ENCODE assay signal across 1 cellular context in genomic region chr13:50244913-50245574, GRCh38.
TF ChIP-seq lines count a peak whose summit lies in the region.

No MANE protein-coding gene starts in this region.

TF ChIP-seq in HepG2, 621 proteins besides CTCF, POLR2A, EP300 and RAD21 (continued from another document and continues in another):
- TF ChIP-seq SIX4 (CRISPR knock-in tag; IDR thresholded peaks at IDR 0.05): peak; percentile 72; the same call in 1 of the 2 replicates
- no peak for TF ChIP-seq IKZF1 (IDR thresholded peaks at IDR 0.05)
- TF ChIP-seq RBM39 (IDR thresholded peaks at IDR 0.05; ENCODE audit: low read depth, low read length, poor library complexity, severe bottlenecking): no peak
- peak; percentile 73; the same call in 1 of the 2 replicates for TF ChIP-seq ZMYM2 (CRISPR knock-in tag; IDR thresholded peaks at IDR 0.05)
- no peak for TF ChIP-seq ZNF510 (CRISPR knock-in tag; IDR thresholded peaks at IDR 0.05; ENCODE audit: low read depth)
- TF ChIP-seq ZNF878 (CRISPR knock-in tag; IDR thresholded peaks at IDR 0.05): peak; percentile 57; the same call in 1 of the 2 replicates
- TF ChIP-seq TBL1XR1 (IDR thresholded peaks at IDR 0.05; ENCODE audit: borderline replicate concordance, low read length, partially characterized antibody): peak; percentile 78
- TF ChIP-seq ZNF414 (CRISPR knock-in tag; IDR thresholded peaks at IDR 0.05): no peak; the same call in 1 of the 2 replicates
- TF ChIP-seq ONECUT2 (CRISPR knock-in tag; IDR thresholded peaks at IDR 0.05): peak; percentile 53; the same call in 1 of the 2 replicates
- TF ChIP-seq ZBED4 (CRISPR knock-in tag; IDR thresholded peaks at IDR 0.05; ENCODE audit: borderline replicate concordance): peak; percentile 87; the same call in 1 of the 2 replicates
- no peak for TF ChIP-seq ARNT (IDR thresholded peaks at IDR 0.05)
- TF ChIP-seq ATRX (CRISPR knock-in tag; IDR thresholded peaks at IDR 0.05; ENCODE audit: borderline replicate concordance): no peak
- no peak for TF ChIP-seq ZNF17 (CRISPR knock-in tag; IDR thresholded peaks at IDR 0.05)
- TF ChIP-seq ZNF138 (CRISPR knock-in tag; IDR thresholded peaks at IDR 0.05; ENCODE audit: low read depth): no peak
- TF ChIP-seq ZC3H4 (CRISPR knock-in tag; IDR thresholded peaks at IDR 0.05; ENCODE audit: borderline replicate concordance): no peak
- TF ChIP-seq, protein P1, sequence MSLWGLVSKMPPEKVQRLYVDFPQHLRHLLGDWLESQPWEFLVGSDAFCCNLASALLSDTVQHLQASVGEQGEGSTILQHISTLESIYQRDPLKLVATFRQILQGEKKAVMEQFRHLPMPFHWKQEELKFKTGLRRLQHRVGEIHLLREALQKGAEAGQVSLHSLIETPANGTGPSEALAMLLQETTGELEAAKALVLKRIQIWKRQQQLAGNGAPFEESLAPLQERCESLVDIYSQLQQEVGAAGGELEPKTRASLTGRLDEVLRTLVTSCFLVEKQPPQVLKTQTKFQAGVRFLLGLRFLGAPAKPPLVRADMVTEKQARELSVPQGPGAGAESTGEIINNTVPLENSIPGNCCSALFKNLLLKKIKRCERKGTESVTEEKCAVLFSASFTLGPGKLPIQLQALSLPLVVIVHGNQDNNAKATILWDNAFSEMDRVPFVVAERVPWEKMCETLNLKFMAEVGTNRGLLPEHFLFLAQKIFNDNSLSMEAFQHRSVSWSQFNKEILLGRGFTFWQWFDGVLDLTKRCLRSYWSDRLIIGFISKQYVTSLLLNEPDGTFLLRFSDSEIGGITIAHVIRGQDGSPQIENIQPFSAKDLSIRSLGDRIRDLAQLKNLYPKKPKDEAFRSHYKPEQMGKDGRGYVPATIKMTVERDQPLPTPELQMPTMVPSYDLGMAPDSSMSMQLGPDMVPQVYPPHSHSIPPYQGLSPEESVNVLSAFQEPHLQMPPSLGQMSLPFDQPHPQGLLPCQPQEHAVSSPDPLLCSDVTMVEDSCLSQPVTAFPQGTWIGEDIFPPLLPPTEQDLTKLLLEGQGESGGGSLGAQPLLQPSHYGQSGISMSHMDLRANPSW (CRISPR knock-in tag; IDR thresholded peaks at IDR 0.05; ENCODE audit: borderline replicate concordance): peak; percentile 79; the same call in 1 of the 2 replicates
- TF ChIP-seq ELF3 (CRISPR knock-in tag; IDR thresholded peaks at IDR 0.05): peak; percentile 76; the same call in 1 of the 2 replicates
- TF ChIP-seq ZNF558 (CRISPR knock-in tag; IDR thresholded peaks at IDR 0.05; ENCODE audit: borderline replicate concordance): no peak
- TF ChIP-seq, protein P2, sequence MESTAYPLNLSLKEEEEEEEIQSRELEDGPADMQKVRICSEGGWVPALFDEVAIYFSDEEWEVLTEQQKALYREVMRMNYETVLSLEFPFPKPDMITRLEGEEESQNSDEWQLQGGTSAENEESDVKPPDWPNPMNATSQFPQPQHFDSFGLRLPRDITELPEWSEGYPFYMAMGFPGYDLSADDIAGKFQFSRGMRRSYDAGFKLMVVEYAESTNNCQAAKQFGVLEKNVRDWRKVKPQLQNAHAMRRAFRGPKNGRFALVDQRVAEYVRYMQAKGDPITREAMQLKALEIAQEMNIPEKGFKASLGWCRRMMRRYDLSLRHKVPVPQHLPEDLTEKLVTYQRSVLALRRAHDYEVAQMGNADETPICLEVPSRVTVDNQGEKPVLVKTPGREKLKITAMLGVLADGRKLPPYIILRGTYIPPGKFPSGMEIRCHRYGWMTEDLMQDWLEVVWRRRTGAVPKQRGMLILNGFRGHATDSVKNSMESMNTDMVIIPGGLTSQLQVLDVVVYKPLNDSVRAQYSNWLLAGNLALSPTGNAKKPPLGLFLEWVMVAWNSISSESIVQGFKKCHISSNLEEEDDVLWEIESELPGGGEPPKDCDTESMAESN (CRISPR knock-in tag; conservative IDR thresholded peaks at IDR 0.05): 0 out of 2 replicates have a peak, but pooled peaks have one; percentile 76
- TF ChIP-seq KLF6 (CRISPR knock-in tag; IDR thresholded peaks at IDR 0.05): no peak
- no peak for TF ChIP-seq ZNF10 (CRISPR knock-in tag; IDR thresholded peaks at IDR 0.05; ENCODE audit: borderline replicate concordance, low read depth)
- peak; percentile 50; the same call in 1 of the 2 replicates for TF ChIP-seq ARNTL (CRISPR knock-in tag; IDR thresholded peaks at IDR 0.05)
- no peak for TF ChIP-seq ZNF382 (CRISPR knock-in tag; IDR thresholded peaks at IDR 0.05; ENCODE audit: borderline replicate concordance)
- peak; percentile 98 for TF ChIP-seq GATAD2A (CRISPR knock-in tag; IDR thresholded peaks at IDR 0.05)
- no peak for TF ChIP-seq CC2D1A (CRISPR knock-in tag; IDR thresholded peaks at IDR 0.05)
- TF ChIP-seq MYC (CRISPR knock-in tag; IDR thresholded peaks at IDR 0.05; ENCODE audit: borderline replicate concordance): no peak
- peak; percentile 65 for TF ChIP-seq TBX3 (IDR thresholded peaks at IDR 0.05; ENCODE audit: borderline replicate concordance)
- TF ChIP-seq, protein P3, sequence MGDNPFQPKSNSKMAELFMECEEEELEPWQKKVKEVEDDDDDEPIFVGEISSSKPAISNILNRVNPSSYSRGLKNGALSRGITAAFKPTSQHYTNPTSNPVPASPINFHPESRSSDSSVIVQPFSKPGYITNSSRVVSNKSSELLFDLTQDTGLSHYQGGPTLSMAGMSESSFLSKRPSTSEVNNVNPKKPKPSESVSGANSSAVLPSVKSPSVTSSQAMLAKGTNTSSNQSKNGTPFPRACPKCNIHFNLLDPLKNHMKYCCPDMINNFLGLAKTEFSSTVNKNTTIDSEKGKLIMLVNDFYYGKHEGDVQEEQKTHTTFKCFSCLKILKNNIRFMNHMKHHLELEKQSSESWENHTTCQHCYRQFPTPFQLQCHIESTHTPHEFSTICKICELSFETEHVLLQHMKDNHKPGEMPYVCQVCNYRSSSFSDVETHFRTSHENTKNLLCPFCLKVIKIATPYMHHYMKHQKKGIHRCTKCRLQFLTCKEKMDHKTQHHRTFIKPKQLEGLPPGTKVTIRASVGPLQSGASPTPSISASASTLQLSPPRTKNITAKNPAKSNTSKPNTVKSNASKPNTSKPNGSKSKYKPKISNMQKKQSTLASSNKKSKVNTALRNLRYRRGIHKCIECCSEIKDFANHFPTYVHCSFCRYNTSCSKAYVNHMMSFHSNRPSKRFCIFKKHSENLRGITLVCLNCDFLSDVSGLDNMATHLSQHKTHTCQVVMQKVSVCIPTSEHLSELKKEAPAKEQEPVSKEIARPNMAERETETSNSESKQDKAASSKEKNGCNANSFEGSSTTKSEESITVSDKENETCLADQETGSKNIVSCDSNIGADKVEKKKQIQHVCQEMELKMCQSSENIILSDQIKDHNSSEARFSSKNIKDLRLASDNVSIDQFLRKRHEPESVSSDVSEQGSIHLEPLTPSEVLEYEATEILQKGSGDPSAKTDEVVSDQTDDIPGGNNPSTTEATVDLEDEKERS (CRISPR knock-in tag; IDR thresholded peaks at IDR 0.05): peak; percentile 98
- TF ChIP-seq, protein P4, sequence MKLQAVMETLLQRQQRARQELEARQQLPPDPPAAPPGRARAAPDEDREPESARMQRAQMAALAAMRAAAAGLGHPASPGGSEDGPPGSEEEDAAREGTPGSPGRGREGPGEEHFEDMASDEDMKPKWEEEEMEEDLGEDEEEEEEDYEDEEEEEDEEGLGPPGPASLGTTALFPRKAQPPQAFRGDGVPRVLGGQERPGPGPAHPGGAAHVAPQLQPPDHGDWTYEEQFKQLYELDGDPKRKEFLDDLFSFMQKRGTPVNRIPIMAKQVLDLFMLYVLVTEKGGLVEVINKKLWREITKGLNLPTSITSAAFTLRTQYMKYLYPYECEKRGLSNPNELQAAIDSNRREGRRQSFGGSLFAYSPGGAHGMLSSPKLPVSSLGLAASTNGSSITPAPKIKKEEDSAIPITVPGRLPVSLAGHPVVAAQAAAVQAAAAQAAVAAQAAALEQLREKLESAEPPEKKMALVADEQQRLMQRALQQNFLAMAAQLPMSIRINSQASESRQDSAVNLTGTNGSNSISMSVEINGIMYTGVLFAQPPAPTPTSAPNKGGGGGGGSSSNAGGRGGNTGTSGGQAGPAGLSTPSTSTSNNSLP (IDR thresholded peaks at IDR 0.05; ENCODE audit: low read depth, low read length): peak; percentile 8
- peak; percentile 80 for TF ChIP-seq TEAD3 (CRISPR knock-in tag; optimal IDR thresholded peaks at IDR 0.05; ENCODE audit: borderline replicate concordance)
- TF ChIP-seq, protein P5, sequence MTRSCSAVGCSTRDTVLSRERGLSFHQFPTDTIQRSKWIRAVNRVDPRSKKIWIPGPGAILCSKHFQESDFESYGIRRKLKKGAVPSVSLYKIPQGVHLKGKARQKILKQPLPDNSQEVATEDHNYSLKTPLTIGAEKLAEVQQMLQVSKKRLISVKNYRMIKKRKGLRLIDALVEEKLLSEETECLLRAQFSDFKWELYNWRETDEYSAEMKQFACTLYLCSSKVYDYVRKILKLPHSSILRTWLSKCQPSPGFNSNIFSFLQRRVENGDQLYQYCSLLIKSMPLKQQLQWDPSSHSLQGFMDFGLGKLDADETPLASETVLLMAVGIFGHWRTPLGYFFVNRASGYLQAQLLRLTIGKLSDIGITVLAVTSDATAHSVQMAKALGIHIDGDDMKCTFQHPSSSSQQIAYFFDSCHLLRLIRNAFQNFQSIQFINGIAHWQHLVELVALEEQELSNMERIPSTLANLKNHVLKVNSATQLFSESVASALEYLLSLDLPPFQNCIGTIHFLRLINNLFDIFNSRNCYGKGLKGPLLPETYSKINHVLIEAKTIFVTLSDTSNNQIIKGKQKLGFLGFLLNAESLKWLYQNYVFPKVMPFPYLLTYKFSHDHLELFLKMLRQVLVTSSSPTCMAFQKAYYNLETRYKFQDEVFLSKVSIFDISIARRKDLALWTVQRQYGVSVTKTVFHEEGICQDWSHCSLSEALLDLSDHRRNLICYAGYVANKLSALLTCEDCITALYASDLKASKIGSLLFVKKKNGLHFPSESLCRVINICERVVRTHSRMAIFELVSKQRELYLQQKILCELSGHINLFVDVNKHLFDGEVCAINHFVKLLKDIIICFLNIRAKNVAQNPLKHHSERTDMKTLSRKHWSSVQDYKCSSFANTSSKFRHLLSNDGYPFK (CRISPR knock-in tag; IDR thresholded peaks at IDR 0.05; ENCODE audit: borderline replicate concordance): no peak
- TF ChIP-seq SOX6 (IDR thresholded peaks at IDR 0.05): no peak
- TF ChIP-seq SOX6 (CRISPR knock-in tag; IDR thresholded peaks at IDR 0.05): peak; percentile 95
- no peak for TF ChIP-seq ZNF567 (CRISPR knock-in tag; IDR thresholded peaks at IDR 0.05; ENCODE audit: borderline replicate concordance)
- TF ChIP-seq, protein P6, sequence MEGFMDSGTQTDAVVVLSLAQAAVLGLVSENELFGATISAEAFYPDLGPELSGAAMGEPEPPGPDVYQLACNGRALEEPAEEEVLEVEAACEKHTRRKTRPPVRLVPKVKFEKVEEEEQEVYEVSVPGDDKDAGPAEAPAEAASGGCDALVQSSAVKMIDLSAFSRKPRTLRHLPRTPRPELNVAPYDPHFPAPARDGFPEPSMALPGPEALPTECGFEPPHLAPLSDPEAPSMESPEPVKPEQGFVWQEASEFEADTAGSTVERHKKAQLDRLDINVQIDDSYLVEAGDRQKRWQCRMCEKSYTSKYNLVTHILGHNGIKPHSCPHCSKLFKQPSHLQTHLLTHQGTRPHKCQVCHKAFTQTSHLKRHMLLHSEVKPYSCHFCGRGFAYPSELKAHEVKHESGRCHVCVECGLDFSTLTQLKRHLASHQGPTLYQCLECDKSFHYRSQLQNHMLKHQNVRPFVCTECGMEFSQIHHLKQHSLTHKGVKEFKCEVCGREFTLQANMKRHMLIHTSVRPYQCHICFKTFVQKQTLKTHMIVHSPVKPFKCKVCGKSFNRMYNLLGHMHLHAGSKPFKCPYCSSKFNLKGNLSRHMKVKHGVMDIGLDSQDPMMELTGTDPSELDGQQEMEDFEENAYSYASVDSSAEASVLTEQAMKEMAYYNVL (CRISPR knock-in tag; IDR thresholded peaks at IDR 0.05; ENCODE audit: borderline replicate concordance): peak; percentile 87
- peak; percentile 90 for TF ChIP-seq ZNF317 (CRISPR knock-in tag; IDR thresholded peaks at IDR 0.05)
- TF ChIP-seq RXRB (CRISPR knock-in tag; IDR thresholded peaks at IDR 0.05; ENCODE audit: borderline replicate concordance): peak; percentile 95
- peak; percentile 68; the same call in 1 of the 2 replicates for TF ChIP-seq ZNF691 (CRISPR knock-in tag; IDR thresholded peaks at IDR 0.05; ENCODE audit: borderline replicate concordance, low read depth)
